ENCODE assay signal across 18 cellular contexts in the genomic region with DNA sequence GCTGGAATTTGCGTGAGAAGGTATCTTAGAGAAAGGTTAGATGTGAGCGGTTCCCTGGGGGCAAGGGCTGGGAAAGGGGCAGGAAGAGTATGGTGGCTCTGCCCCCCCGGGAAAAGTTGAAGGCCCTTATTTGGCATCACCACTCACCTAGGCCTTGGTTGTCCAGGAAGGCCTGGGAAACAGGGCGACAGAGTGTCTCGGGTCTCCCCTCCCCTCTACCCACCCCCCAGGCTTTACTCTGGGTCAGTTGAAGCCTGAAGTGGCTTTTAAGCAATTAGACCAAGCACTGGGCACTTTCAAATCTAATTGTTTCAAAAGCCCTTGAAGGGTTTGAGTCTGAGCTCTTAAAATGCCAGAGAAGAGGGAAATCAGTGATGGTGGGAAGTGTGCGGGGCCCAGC.
"Had no signal": no experiment of that assay in that cellular context is flagged by ENCODE, and none has a peak within 500 bp of the region (broad histone marks: within the 10 kb centered on the region; RNA-seq: fewer than 3 reads in every experiment).

No MANE protein-coding gene starts in this region.

- H3K4me1 ChIP-seq: foreskin keratinocyte, psoas muscle, right lobe of liver, tibial artery, vagina had no signal

- H3K27ac ChIP-seq: foreskin keratinocyte, neutrophil, psoas muscle, right lobe of liver, tibial artery, vagina had no signal

- H3K36me3 ChIP-seq: neutrophil, right lobe of liver, tibial artery, upper lobe of left lung, vagina had no signal

- DNase-seq: effector CD4-positive, alpha-beta T cell; endodermal cell; erythroblast; foreskin keratinocyte; immature natural killer cell; left colon; mucosa of descending colon; naive thymus-derived CD8-positive, alpha-beta T cell; psoas muscle; retina; right lobe of liver; stimulated activated CD4-positive, alpha-beta T cell treated with anti-CD3 and anti-CD28 coated beads, Interleukin-4, amount 100 ng/mL, for 1 hour; stimulated activated CD8-positive, alpha-beta memory T cell treated with anti-CD3 and anti-CD28 coated beads, Interleukin-4, amount 100 ng/mL, for 48 hours; tibial artery had no signal

- ATAC-seq: foreskin keratinocyte; left colon; mucosa of descending colon; naive thymus-derived CD8-positive, alpha-beta T cell; psoas muscle; right lobe of liver; stimulated activated effector memory CD8-positive, alpha-beta T cell treated with anti-CD3 and anti-CD28 coated beads, Interleukin-12 subunit alpha, Interleukin-12 subunit beta, amount 100 ng/mL, for 72 hours had no signal

- H3K27me3 ChIP-seq: right lobe of liver, upper lobe of left lung, vagina had no signal

- H3K9me3 ChIP-seq: mucosa of descending colon, neutrophil, psoas muscle, right lobe of liver, tibial artery, upper lobe of left lung, vagina had no signal

- H3K4me3 ChIP-seq: mucosa of descending colon, psoas muscle, right lobe of liver, tibial artery, upper lobe of left lung, vagina had no signal
